8 cellular contexts compared by ENCODE assay signal in the genomic region with DNA sequence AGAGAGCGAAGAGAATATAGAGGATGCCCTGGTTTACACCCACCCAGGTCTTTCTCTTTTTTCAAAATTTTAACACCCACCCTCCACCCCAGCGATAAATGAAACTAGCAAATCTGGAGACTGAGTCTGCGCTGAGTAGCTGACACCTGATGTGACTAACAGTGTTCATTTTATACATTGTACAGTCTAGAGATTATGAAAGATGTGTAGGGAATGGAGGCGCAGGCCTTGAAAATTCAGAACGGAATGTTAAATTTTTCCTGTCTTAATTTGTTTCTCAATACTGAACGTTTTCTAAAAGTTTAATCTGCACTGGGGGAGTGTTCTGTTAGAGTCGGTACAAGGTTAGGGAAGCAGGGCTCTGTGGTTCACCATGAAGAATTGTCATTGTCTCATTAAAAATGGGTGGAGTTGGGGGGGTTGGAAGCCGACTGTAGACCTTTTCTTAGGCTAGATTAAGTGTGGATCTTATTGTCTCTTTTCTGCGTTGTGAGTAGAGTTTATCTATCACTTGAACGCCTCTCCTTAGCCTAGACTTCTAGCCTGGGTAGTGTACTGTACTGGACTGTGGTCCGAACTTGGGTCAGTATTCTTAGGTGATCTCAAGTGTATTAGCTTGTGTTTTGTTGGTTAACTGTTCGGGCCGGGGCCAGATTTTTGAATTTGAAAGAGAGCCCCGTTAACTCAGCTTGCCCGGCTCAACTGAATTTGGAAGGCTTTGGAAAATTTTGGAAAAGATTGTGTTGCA. TPM values are rescaled to one million over a fixed set of nuclear protein-coding genes. Genes with fewer than 3 reads are reported as not detected.
DNase-seq lines count a peak whose midpoint lies in the region; ATAC-seq and TF ChIP-seq lines count a peak whose summit lies in the region.

No MANE protein-coding gene starts in this region.

- H3K4me3 Mint-ChIP-seq in activated CD4-positive, alpha-beta T cell treated with anti-CD3 and anti-CD28 coated beads, Interleukin-2, amount 10 ng/mL, durations not matched to agents 24 days and 14 days, result no peak overlapping the region
- no peak overlapping the region for H3K4me3 Mint-ChIP-seq in osteocyte (ENCODE audit: unreplicated experiment)

- H3K4me1 Mint-ChIP-seq in activated CD4-positive, alpha-beta T cell treated with anti-CD3 and anti-CD28 coated beads, Interleukin-2, amount 10 ng/mL, durations not matched to agents 24 days and 14 days, result peaks cover 33% of the 10 kb centered on the region
- H3K4me1 Mint-ChIP-seq in osteocyte (ENCODE audit: unreplicated experiment), result peaks cover 26% of the 10 kb centered on the region

- H3K36me3 ChIP-seq in WERI-Rb-1 (peaks cover 27% of the 10 kb centered on the region), iPS-15b (ENCODE audit: control insufficient read depth, insufficient read depth, low read length) (no peaks in the 10 kb centered on the region)

- no peak overlapping the region for H3K9ac ChIP-seq in iPS-15b (ENCODE audit: low read depth, low read length)

- no peak for TF ChIP-seq CTCF in WERI-Rb-1 (IDR thresholded peaks at IDR 0.05; ENCODE audit: low read depth, low read length)
- TF ChIP-seq CTCF in osteocyte (IDR thresholded peaks at IDR 0.05), result no peak

- intact Hi-C loops in activated CD4-positive, alpha-beta T cell treated with anti-CD3 and anti-CD28 coated beads, Interleukin-2, amount 10 ng/mL, durations not matched to agents 24 days and 14 days (cut with micrococcal nuclease), result loop anchor here (1.0 to 5.0 kb wide), 5 partner anchors 20 to 447 kb away; a partner anchor contains a TSS

- DNase-seq in activated CD4-positive, alpha-beta T cell treated with anti-CD3 and anti-CD28 coated beads, Interleukin-2, amount 10 ng/mL, durations not matched to agents 24 days and 14 days, result peak; percentile 75
- no peak for DNase-seq in activated CD4-positive, alpha-beta T cell treated with anti-CD3 and anti-CD28 coated beads, Interleukin-2, amount 50 U/mL, for 48 hours
- DNase-seq in WERI-Rb-1 (no peak), osteocyte (ENCODE audit: extremely low spot score, unreplicated experiment) (no peak), NCI-H345 (lab: John Stamatoyannopoulos, UW) (no peak)
- DNase-seq in stimulated activated naive CD8-positive, alpha-beta T cell treated with anti-CD3 and anti-CD28 coated beads, Interleukin-15, Interleukin-2, amounts not matched to agents 100 U/mL and 50 U/mL, for 24 hours, result no peak

- H3K27me3 Mint-ChIP-seq in activated CD4-positive, alpha-beta T cell treated with anti-CD3 and anti-CD28 coated beads, Interleukin-2, amount 10 ng/mL, durations not matched to agents 24 days and 14 days, result no peaks in the 10 kb centered on the region
- H3K27me3 Mint-ChIP-seq in osteocyte (ENCODE audit: unreplicated experiment), result no peaks in the 10 kb centered on the region

- H3K36me3 Mint-ChIP-seq in activated CD4-positive, alpha-beta T cell treated with anti-CD3 and anti-CD28 coated beads, Interleukin-2, amount 10 ng/mL, durations not matched to agents 24 days and 14 days (ENCODE audit: low read depth), result peaks cover 22% of the 10 kb centered on the region
- H3K36me3 Mint-ChIP-seq in osteocyte (ENCODE audit: unreplicated experiment), result peaks cover 19% of the 10 kb centered on the region

- peak; percentile 52 for ATAC-seq in stimulated activated naive CD8-positive, alpha-beta T cell treated with anti-CD3 and anti-CD28 coated beads, Interleukin-15, Interleukin-2, amounts not matched to agents 100 U/mL and 50 U/mL, for 24 hours
- no peak for ATAC-seq in HG02763 (IDR thresholded peaks at IDR 0.05; ENCODE audit: unreplicated experiment)

- peaks cover 6% of the 10 kb centered on the region for H3K9me3 Mint-ChIP-seq in activated CD4-positive, alpha-beta T cell treated with anti-CD3 and anti-CD28 coated beads, Interleukin-2, amount 10 ng/mL, durations not matched to agents 24 days and 14 days
- no peaks in the 10 kb centered on the region for H3K9me3 Mint-ChIP-seq in osteocyte (ENCODE audit: unreplicated experiment)

- H3K9me3 ChIP-seq in WERI-Rb-1 (ENCODE audit: severe bottlenecking) (no peaks in the 10 kb centered on the region), iPS-15b (ENCODE audit: control insufficient read depth, insufficient read depth, low read length) (no peaks in the 10 kb centered on the region)

- H3K4me3 ChIP-seq in WERI-Rb-1 (ENCODE audit: low read depth, low read length) (peak overlapping the region; percentile 98), iPS-15b (ENCODE audit: low read depth, low read length) (peak overlapping the region; percentile 88)

- no peaks in the 10 kb centered on the region for H3K27me3 ChIP-seq in WERI-Rb-1 (ENCODE audit: insufficient read depth, low read depth, severe bottlenecking)
- H3K27me3 ChIP-seq in iPS-15b (ENCODE audit: control insufficient read depth, insufficient read depth, low read length), result no peaks in the 10 kb centered on the region

- H3K27ac ChIP-seq in WERI-Rb-1, result no peak overlapping the region

- no peak overlapping the region for H3K27ac Mint-ChIP-seq in activated CD4-positive, alpha-beta T cell treated with anti-CD3 and anti-CD28 coated beads, Interleukin-2, amount 10 ng/mL, durations not matched to agents 24 days and 14 days
- H3K27ac Mint-ChIP-seq in osteocyte (ENCODE audit: unreplicated experiment), result no peak overlapping the region

- peaks cover 6% of the 10 kb centered on the region for H3K4me1 ChIP-seq in iPS-15b (ENCODE audit: control insufficient read depth, insufficient read depth, low read length)

RNA-seq across cellular contexts. Expression of a gene that starts 1.9 kb away (rescaled TPM):
- 41.2 and 42.6 TPM in 2 replicates for total RNA-seq in activated CD4-positive, alpha-beta T cell treated with anti-CD3 and anti-CD28 coated beads, Interleukin-2, amount 10 ng/mL, durations not matched to agents 24 days and 14 days
- total RNA-seq in osteocyte, result 123 and 126 TPM in 2 replicates
